In genomic region chr22:23910496-23911190, GRCh38 we compare ENCODE assay signal across 11 cellular contexts. TPM values are rescaled to one million over a fixed set of nuclear protein-coding genes. Genes with fewer than 3 reads are reported as not detected.
"Had no signal": no experiment of that assay in that cellular context is flagged by ENCODE, and none has a peak within 500 bp of the region (broad histone marks: within the 10 kb centered on the region; RNA-seq: fewer than 3 reads in every experiment).

No MANE protein-coding gene starts in this region.

- H3K9me3 Mint-ChIP-seq: activated CD8-positive, alpha-beta T cell treated with anti-CD3 and anti-CD28 coated beads for 36 hours; activated naive CD4-positive, alpha-beta T cell treated with anti-CD3 and anti-CD28 coated beads, Interleukin-2, amount 10 ng/mL, durations not matched to agents 7 days and 5 days; activated T-helper 2 cell treated with anti-CD3 and anti-CD28 coated beads, Interferon-gamma antibody, Interleukin-2, Interleukin-4, amounts not matched to agents 10 μg/mL and 5 μg/mL and 100 μg/mL, durations not matched to agents 14 hours and 24 hours and 36 hours; neural progenitor cell had no signal

- H3K27me3 Mint-ChIP-seq: activated CD8-positive, alpha-beta T cell treated with anti-CD3 and anti-CD28 coated beads for 36 hours had no signal

- H3K36me3 Mint-ChIP-seq: activated naive CD4-positive, alpha-beta T cell treated with anti-CD3 and anti-CD28 coated beads, Interleukin-2, amount 10 ng/mL, durations not matched to agents 7 days and 5 days had no signal

- DNase-seq: activated CD4-positive, alpha-beta T cell treated with anti-CD3 and anti-CD28 coated beads for 1 hour; activated CD8-positive, alpha-beta T cell treated with anti-CD3 and anti-CD28 coated beads for 36 hours; activated naive CD4-positive, alpha-beta T cell treated with anti-CD3 and anti-CD28 coated beads, Interleukin-2, amount 10 ng/mL, durations not matched to agents 7 days and 5 days; foreskin melanocyte; left ventricle myocardium inferior; mesendoderm; pancreas; T-helper 9 cell; uterus had no signal

- H3K27ac Mint-ChIP-seq: activated naive CD4-positive, alpha-beta T cell treated with anti-CD3 and anti-CD28 coated beads, Interleukin-2, amount 10 ng/mL, durations not matched to agents 7 days and 5 days; activated T-helper 2 cell treated with anti-CD3 and anti-CD28 coated beads, Interferon-gamma antibody, Interleukin-2, Interleukin-4, amounts not matched to agents 10 μg/mL and 5 μg/mL and 100 μg/mL, durations not matched to agents 14 hours and 24 hours and 36 hours; neural progenitor cell had no signal

- H3K4me3 Mint-ChIP-seq: activated CD8-positive, alpha-beta T cell treated with anti-CD3 and anti-CD28 coated beads for 36 hours; activated naive CD4-positive, alpha-beta T cell treated with anti-CD3 and anti-CD28 coated beads, Interleukin-2, amount 10 ng/mL, durations not matched to agents 7 days and 5 days; neural progenitor cell had no signal

RNA-seq across cellular contexts. Expression of gene GSTT2B, which starts 50.4 kb away (rescaled TPM):
- total RNA-seq: activated CD8-positive, alpha-beta T cell treated with anti-CD3 and anti-CD28 coated beads for 36 hours had no signal

RNA-seq across cellular contexts. Expression of gene DDTL, which starts 56.0 kb away (rescaled TPM):
- total RNA-seq: activated CD8-positive, alpha-beta T cell treated with anti-CD3 and anti-CD28 coated beads for 36 hours had no signal
